31 cellular contexts compared by ENCODE assay signal in genomic region chr1:224534731-224535130, GRCh38.
DNase-seq lines count a peak whose midpoint lies in the region; ATAC-seq and TF ChIP-seq lines count a peak whose summit lies in the region.
"Had no signal": no experiment of that assay in that cellular context is flagged by ENCODE, and none has a peak within 500 bp of the region (broad histone marks: within the 10 kb centered on the region; RNA-seq: fewer than 3 reads in every experiment).

No MANE protein-coding gene starts in this region.

- no peak overlapping the region for H3K4me3 ChIP-seq in PC-9
- no peak overlapping the region for H3K4me3 ChIP-seq in right cardiac atrium (ENCODE audit: low read length)
- H3K4me3 ChIP-seq in CD8-positive, alpha-beta memory T cell (ENCODE audit: low read length): no peak overlapping the region
- H3K4me3 ChIP-seq: A549, heart left ventricle, left ventricle myocardium inferior, right atrium auricular region, smooth muscle cell, testis, vagina had no signal

- no peaks in the 10 kb centered on the region for H4K20me1 ChIP-seq in PC-9 (ENCODE audit: insufficient read depth)

- BruUV-seq in PC-9 (replicated peaks; lab: Mats Ljungman, UMichigan): no TSS peak

- CTCF ChIA-PET in PC-9 (lab: Charles Lee): no interaction called here
- CTCF ChIA-PET in CD8-positive, alpha-beta memory T cell (lab: Charles Lee): no interaction called here

- POLR2A ChIA-PET in PC-9 (lab: Charles Lee; ENCODE audit: unreplicated experiment): no interaction called here
- POLR2A ChIA-PET in CD8-positive, alpha-beta memory T cell (lab: Charles Lee): no interaction called here

- TF ChIP-seq CTCF in PC-9 (conservative IDR thresholded peaks at IDR 0.05): no peak

- no peak for ATAC-seq in right cardiac atrium
- ATAC-seq: effector memory CD8-positive, alpha-beta T cell; heart left ventricle; Panc1 had no signal

- H3K27ac ChIP-seq in PC-9 (no peak overlapping the region), right cardiac atrium (ENCODE audit: low read length) (no peak overlapping the region)
- no peak overlapping the region for H3K27ac ChIP-seq in CD8-positive, alpha-beta memory T cell (ENCODE audit: low read depth, low read length)
- H3K27ac ChIP-seq: A549, heart left ventricle, HL-60, KMS-11, left ventricle myocardium inferior, right atrium auricular region, testis, vagina had no signal

- 0 out of 2 replicates have a peak overlapping the region, but pooled peaks have one; percentile 8 for H2AFZ ChIP-seq in PC-9

- no peaks in the 10 kb centered on the region for H3K4me1 ChIP-seq in PC-9 (replicated peaks; ENCODE audit: insufficient read depth)
- H3K4me1 ChIP-seq in right cardiac atrium (ENCODE audit: control insufficient read depth, insufficient read depth, low read length): no peaks in the 10 kb centered on the region
- H3K4me1 ChIP-seq in CD8-positive, alpha-beta memory T cell (ENCODE audit: insufficient read depth, low read length): no peaks in the 10 kb centered on the region
- H3K4me1 ChIP-seq: A549, heart left ventricle, left ventricle myocardium inferior, right atrium auricular region, testis, vagina had no signal

- intact Hi-C loops in PC-9 (cut with micrococcal nuclease; ENCODE audit: unreplicated experiment) (no loop called here), right cardiac atrium (cut with DNase I) (no loop called here)

- H3K9me2 ChIP-seq in PC-9 (ENCODE audit: insufficient read depth): no peaks in the 10 kb centered on the region

- H3K4me3 Mint-ChIP-seq in CD8-positive, alpha-beta memory T cell: no peak overlapping the region
- H3K4me3 Mint-ChIP-seq: activated CD4-positive, alpha-beta memory T cell treated with anti-CD3 and anti-CD28 coated beads, Interleukin-2, amount 10 ng/mL, durations not matched to agents 7 days and 5 days; activated naive CD4-positive, alpha-beta T cell treated with anti-CD3 and anti-CD28 coated beads for 36 hours; activated T-helper 1 cell treated with anti-CD3 and anti-CD28 coated beads, Interleukin-12 subunit alpha, Interleukin-12 subunit beta, Interleukin-2, Interleukin-4 antibody, amounts not matched to agents 30 ng/mL and 10 ng/mL and 1 ng/mL, durations not matched to agents 14 hours and 24 hours and 36 hours; central memory CD8-positive, alpha-beta T cell; effector memory CD8-positive, alpha-beta T cell had no signal

- H3K9me3 Mint-ChIP-seq in CD8-positive, alpha-beta memory T cell: no peaks in the 10 kb centered on the region
- H3K9me3 Mint-ChIP-seq: activated CD4-positive, alpha-beta memory T cell treated with anti-CD3 and anti-CD28 coated beads, Interleukin-2, amount 10 ng/mL, durations not matched to agents 7 days and 5 days; activated naive CD4-positive, alpha-beta T cell treated with anti-CD3 and anti-CD28 coated beads for 36 hours; activated T-helper 1 cell treated with anti-CD3 and anti-CD28 coated beads, Interleukin-12 subunit alpha, Interleukin-12 subunit beta, Interleukin-2, Interleukin-4 antibody, amounts not matched to agents 30 ng/mL and 10 ng/mL and 1 ng/mL, durations not matched to agents 14 hours and 24 hours and 36 hours; central memory CD8-positive, alpha-beta T cell; effector memory CD8-positive, alpha-beta T cell had no signal

- H3K27me3 ChIP-seq in PC-9 (ENCODE audit: insufficient read depth, low read depth) (no peaks in the 10 kb centered on the region), right cardiac atrium (ENCODE audit: control insufficient read depth, insufficient read depth) (no peaks in the 10 kb centered on the region)
- H3K27me3 ChIP-seq in CD8-positive, alpha-beta memory T cell (ENCODE audit: insufficient read depth, low read length, poor library complexity, severe bottlenecking): no peaks in the 10 kb centered on the region
- H3K27me3 ChIP-seq: heart left ventricle, right atrium auricular region, testis, vagina had no signal

- peaks cover 0 to 3% (median 1%) of the 10 kb centered on the region in 3 donors for H3K36me3 Mint-ChIP-seq in CD8-positive, alpha-beta memory T cell

- H3K4me2 ChIP-seq in PC-9: no peak overlapping the region
- H3K4me2 ChIP-seq: A549, KMS-11, smooth muscle cell had no signal

- peaks cover 6 to 11% of the 10 kb centered on the region in 2 donors for H3K27me3 Mint-ChIP-seq in CD8-positive, alpha-beta memory T cell

- DNase-seq in COR-L47 (lab: John Stamatoyannopoulos, UW) (peak; percentile 20), NCI-H1105 treated with DMSO at 0.1 percent for 48 hours (lab: John Stamatoyannopoulos, UW) (peak; percentile 85), NCI-H2196 treated with DMSO at 0.1 percent for 48 hours (lab: John Stamatoyannopoulos, UW; ENCODE audit: unreplicated experiment) (peak; percentile 14), PC-9 (no peak), right cardiac atrium (no peak), glomerular visceral epithelial cell (ENCODE audit: extremely low spot score) (no peak)
- no peak for DNase-seq in CD8-positive, alpha-beta memory T cell
- DNase-seq in stimulated activated CD4-positive, alpha-beta T cell treated with anti-CD3 and anti-CD28 coated beads, Interleukin-2, amount 100 ng/mL, for 48 hours: no peak
- DNase-seq: activated CD4-positive, alpha-beta memory T cell treated with anti-CD3 and anti-CD28 coated beads, Interleukin-2, amount 10 ng/mL, durations not matched to agents 7 days and 5 days; activated CD8-positive, alpha-beta memory T cell treated with anti-CD3 and anti-CD28 coated beads, Interleukin-2, amount 50 U/mL, for 48 hours; activated naive CD4-positive, alpha-beta T cell treated with anti-CD3 and anti-CD28 coated beads for 36 hours; effector memory CD8-positive, alpha-beta T cell; erythroblast; heart left ventricle; left ventricle myocardium inferior; mesenchymal stem cell; MM.1S; NCI-H446 treated with DMSO at 0.1 percent for 48 hours; posterior cingulate gyrus; SHP77 treated with DMSO at 0.1 percent for 48 hours; stimulated activated naive CD4-positive, alpha-beta T cell treated with Interleukin-2 at 50 U/mL for 16 hours; testis had no signal

- H3K4me1 Mint-ChIP-seq in CD8-positive, alpha-beta memory T cell: no peaks in the 10 kb centered on the region
- H3K4me1 Mint-ChIP-seq: activated CD4-positive, alpha-beta memory T cell treated with anti-CD3 and anti-CD28 coated beads, Interleukin-2, amount 10 ng/mL, durations not matched to agents 7 days and 5 days; central memory CD8-positive, alpha-beta T cell had no signal

- H3K9me3 ChIP-seq in PC-9 (ENCODE audit: insufficient read depth, low read depth) (peaks cover 7% of the 10 kb centered on the region; the same call in 1 of the 2 replicates), right cardiac atrium (ENCODE audit: control insufficient read depth, low read length) (no peaks in the 10 kb centered on the region)
- H3K9me3 ChIP-seq in CD8-positive, alpha-beta memory T cell (ENCODE audit: low read length): no peaks in the 10 kb centered on the region
- H3K9me3 ChIP-seq: A549, heart left ventricle, left ventricle myocardium inferior, right atrium auricular region, testis, vagina had no signal

- H3F3A ChIP-seq in PC-9 (ENCODE audit: insufficient read depth, low read depth): no peaks in the 10 kb centered on the region

- H3K79me2 ChIP-seq in PC-9 (ENCODE audit: low read depth): no peaks in the 10 kb centered on the region

- no peak overlapping the region for H3K27ac Mint-ChIP-seq in CD8-positive, alpha-beta memory T cell
- H3K27ac Mint-ChIP-seq: activated CD4-positive, alpha-beta memory T cell treated with anti-CD3 and anti-CD28 coated beads, Interleukin-2, amount 10 ng/mL, durations not matched to agents 7 days and 5 days; activated naive CD4-positive, alpha-beta T cell treated with anti-CD3 and anti-CD28 coated beads for 36 hours; activated T-helper 1 cell treated with anti-CD3 and anti-CD28 coated beads, Interleukin-12 subunit alpha, Interleukin-12 subunit beta, Interleukin-2, Interleukin-4 antibody, amounts not matched to agents 30 ng/mL and 10 ng/mL and 1 ng/mL, durations not matched to agents 14 hours and 24 hours and 36 hours had no signal

- H3K36me3 ChIP-seq in PC-9 (ENCODE audit: low read depth): no peaks in the 10 kb centered on the region
- H3K36me3 ChIP-seq in CD8-positive, alpha-beta memory T cell (ENCODE audit: insufficient read depth, low read length): no peaks in the 10 kb centered on the region
- H3K36me3 ChIP-seq: heart left ventricle, left ventricle myocardium inferior, right atrium auricular region, vagina had no signal

- 87% methylated on average over 3 of the region's 3 CpGs for WGBS in right cardiac atrium

Comparison
In these comparisons a context has a peak if more than half of its experiments do, and no peak if none do; other contexts are left out.
1. DNase-seq: peak in COR-L47 (single experiment), NCI-H1105 treated with DMSO at 0.1 percent for 48 hours (single experiment) and NCI-H2196 treated with DMSO at 0.1 percent for 48 hours (single experiment); none in PC-9 (0 of 2), right cardiac atrium (0 of 3), CD8-positive, alpha-beta memory T cell (0 of 5), stimulated activated CD4-positive, alpha-beta T cell treated with anti-CD3 and anti-CD28 coated beads, Interleukin-2, amount 100 ng/mL, for 48 hours (0 of 2) and glomerular visceral epithelial cell (single experiment).